In the genomic region with DNA sequence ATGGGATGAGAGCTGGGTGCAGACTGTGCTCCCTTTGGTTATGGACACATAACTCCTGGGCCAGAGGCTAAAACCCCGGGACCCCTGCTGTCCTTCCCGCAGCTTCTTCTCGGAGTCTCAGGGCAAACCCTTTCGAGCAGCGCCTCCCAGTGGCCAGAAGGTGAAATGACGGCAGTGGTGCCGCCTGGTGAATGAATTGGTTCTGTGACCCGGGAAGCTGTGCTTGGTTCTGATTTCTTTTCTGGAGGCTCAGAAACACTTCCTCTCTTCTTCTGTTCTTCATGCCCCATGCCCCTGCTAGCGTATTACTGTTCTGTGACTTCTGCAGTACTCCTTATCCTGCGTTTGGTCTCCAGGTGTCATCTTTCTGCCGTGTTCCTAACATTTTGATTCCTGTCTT, we compare ENCODE assay signal across 8 cellular contexts.
DNase-seq lines count a peak whose midpoint lies in the region; ATAC-seq and TF ChIP-seq lines count a peak whose summit lies in the region.
"Not testable (repeated sequence)": the region's sequence is repeated elsewhere in the genome, so short reads cannot be mapped to it uniquely, and the experiment has no call there.

No MANE protein-coding gene starts in this region.

- not testable (repeated sequence) for H2BK120ac ChIP-seq in neuronal stem cell (ENCODE audit: low read depth, low read length)

- ATAC-seq in body of pancreas: not testable (repeated sequence)

- not testable (repeated sequence) for H2BK15ac ChIP-seq in neuronal stem cell (ENCODE audit: low read length)

- not testable (repeated sequence) for H3K14ac ChIP-seq in neuronal stem cell (ENCODE audit: low read length)

- peak overlapping the region; percentile 35 for H2AFZ ChIP-seq in neuronal stem cell (ENCODE audit: low read length)

- TF ChIP-seq POLR2A in body of pancreas (IDR thresholded peaks at IDR 0.05): not testable (repeated sequence)

- CTCF ChIA-PET in CD4-positive, alpha-beta memory T cell (lab: Charles Lee; ENCODE audit: partially characterized antibody): not testable (repeated sequence)

- H2AK5ac ChIP-seq in neuronal stem cell (ENCODE audit: low read depth, low read length): not testable (repeated sequence)

- H3K9me3 ChIP-seq in CD4-positive, alpha-beta memory T cell (ENCODE audit: control insufficient read depth in 1 of 2, low read length in 2 of 2); SJCRH30 (replicated peaks); body of pancreas; left ventricle myocardium inferior (replicated peaks); neuronal stem cell (replicated peaks in 1 of 2; ENCODE audit: control insufficient read depth in 2 of 2, insufficient read depth in 1 of 2, low read depth in 1 of 2, low read length in 2 of 2): not testable (repeated sequence)

- TF ChIP-seq CTCF in body of pancreas (IDR thresholded peaks at IDR 0.05) (peak in 5 of 7 experiments; percentile 31 to 52 (median 44)), left ventricle myocardium inferior (IDR thresholded peaks at IDR 0.05; ENCODE audit: borderline replicate concordance) (peak; percentile 67)

- H3K4ac ChIP-seq in neuronal stem cell (ENCODE audit: low read length): not testable (repeated sequence)

- H3K27me3 Mint-ChIP-seq in CD4-positive, alpha-beta memory T cell: not testable (repeated sequence)

- not testable (repeated sequence) for H4K8ac ChIP-seq in neuronal stem cell (ENCODE audit: low read depth, low read length)

- DNase-seq in CD4-positive, alpha-beta memory T cell: peak in 4 of 5 donors; percentile 30 to 44 (median 40)
- DNase-seq in HT-29 (ENCODE audit: low spot score) (peak; percentile 36), SJCRH30 (peak; percentile 43 to 53), body of pancreas (peak; percentile 29 to 45 (median 32))
- peak; percentile 72 for DNase-seq in activated CD8-positive, alpha-beta memory T cell treated with anti-CD3 and anti-CD28 coated beads for 24 hours
- DNase-seq in left ventricle myocardium inferior; neuronal stem cell (ENCODE audit: low spot score): not testable (repeated sequence)
- DNase-seq in stimulated activated CD8-positive, alpha-beta memory T cell treated with anti-CD3 and anti-CD28 coated beads, Interleukin-4, amount 100 ng/mL, for 48 hours: peak; percentile 63

- POLR2A ChIA-PET in CD4-positive, alpha-beta memory T cell (lab: Charles Lee; ENCODE audit: partially characterized antibody): not testable (repeated sequence)

- WGBS in body of pancreas, 2 donors: 4 to 6% methylated on average over 11 of the region's 11 CpGs
- WGBS in neuronal stem cell (ENCODE audit: extremely low coverage in 2 of 2, insufficient read length in 2 of 2, insufficient replicate concordance in 1 of 2), 2 donors: no CpG with 5 or more reads among the region's 11 CpGs

- H3K18ac ChIP-seq in neuronal stem cell (ENCODE audit: low read length): not testable (repeated sequence)

- H3K36me3 Mint-ChIP-seq in CD4-positive, alpha-beta memory T cell: not testable (repeated sequence)

- not testable (repeated sequence) for H2BK5ac ChIP-seq in neuronal stem cell (ENCODE audit: low read length)

- H3K9me3 Mint-ChIP-seq in CD4-positive, alpha-beta memory T cell: not testable (repeated sequence)

- not testable (repeated sequence) for H3K23ac ChIP-seq in neuronal stem cell (ENCODE audit: low read depth, low read length, poor library complexity)

- not testable (repeated sequence) for H3K36me3 ChIP-seq in CD4-positive, alpha-beta memory T cell (ENCODE audit: insufficient read depth, low read length); SJCRH30; body of pancreas (replicated peaks in 1 of 2; ENCODE audit: insufficient read depth in 1 of 2, low read depth in 2 of 2); left ventricle myocardium inferior; neuronal stem cell (replicated peaks in 1 of 2; ENCODE audit: control insufficient read depth in 2 of 2, insufficient read depth in 2 of 2, low read length in 2 of 2)

- H3K4me3 Mint-ChIP-seq in CD4-positive, alpha-beta memory T cell: peak overlapping the region in 4 of 8 donors; percentile 2 to 28 (median 20)

- H3K4me3 ChIP-seq in CD4-positive, alpha-beta memory T cell (ENCODE audit: low read length in 2 of 2); SJCRH30; body of pancreas; left ventricle myocardium inferior; neuronal stem cell (ENCODE audit: low read length in 2 of 2): not testable (repeated sequence)

- not testable (repeated sequence) for H3K4me2 ChIP-seq in neuronal stem cell (ENCODE audit: insufficient read depth, low read length, poor library complexity, severe bottlenecking)

- H2BK12ac ChIP-seq in neuronal stem cell (ENCODE audit: low read length): not testable (repeated sequence)

- not testable (repeated sequence) for H3K27ac Mint-ChIP-seq in CD4-positive, alpha-beta memory T cell

- H3K4me1 Mint-ChIP-seq in CD4-positive, alpha-beta memory T cell: peaks cover 5 to 15% (median 8%) of the 10 kb centered on the region in 4 donors

- intact Hi-C loops in CD4-positive, alpha-beta memory T cell (cut with micrococcal nuclease): loop anchor here (10.0 kb wide), 1 partner anchor 606 kb away; no protein-coding TSS in a partner anchor
- intact Hi-C loops in body of pancreas (cut with DNase I); left ventricle myocardium inferior (cut with micrococcal nuclease): not testable (repeated sequence)

- H3K27me3 ChIP-seq in CD4-positive, alpha-beta memory T cell (ENCODE audit: insufficient read depth, low read length); SJCRH30; body of pancreas; left ventricle myocardium inferior (ENCODE audit: low read depth); neuronal stem cell (ENCODE audit: control insufficient read depth in 3 of 3, insufficient read depth in 3 of 3, low read depth in 1 of 3, low read length in 3 of 3): not testable (repeated sequence)

- H4K91ac ChIP-seq in neuronal stem cell (ENCODE audit: low read depth, low read length, poor library complexity): not testable (repeated sequence)

- H3K27ac ChIP-seq in CD4-positive, alpha-beta memory T cell (ENCODE audit: low read depth, low read length); SJCRH30; body of pancreas; left ventricle myocardium inferior (replicated peaks); neuronal stem cell (replicated peaks; ENCODE audit: low read length): not testable (repeated sequence)

- not testable (repeated sequence) for H3K79me1 ChIP-seq in neuronal stem cell (ENCODE audit: low read depth, low read length)

- not testable (repeated sequence) for H3K4me1 ChIP-seq in CD4-positive, alpha-beta memory T cell (ENCODE audit: insufficient read depth, low read length); SJCRH30; body of pancreas; left ventricle myocardium inferior; neuronal stem cell (ENCODE audit: control insufficient read depth in 2 of 2, insufficient read depth in 1 of 2, low read depth in 1 of 2, low read length in 2 of 2)

- not testable (repeated sequence) for H3K9ac ChIP-seq in neuronal stem cell (ENCODE audit: low read depth, low read length, poor library complexity)
